In genomic region chr2:97699765-97700444, GRCh38 we compare ENCODE assay signal across 8 cellular contexts. TPM values are rescaled to one million over a fixed set of nuclear protein-coding genes. Genes with fewer than 3 reads are reported as not detected.
DNase-seq lines count a peak whose midpoint lies in the region; ATAC-seq and TF ChIP-seq lines count a peak whose summit lies in the region.

No MANE protein-coding gene starts in this region.

- H3K14ac ChIP-seq in neuronal stem cell (ENCODE audit: low read length): no peak overlapping the region

- H2AK5ac ChIP-seq in neuronal stem cell (ENCODE audit: low read depth, low read length): no peak overlapping the region

- peaks cover 23% of the 10 kb centered on the region for H3K4me1 ChIP-seq in Karpas-422 (ENCODE audit: low read length)
- H3K4me1 ChIP-seq in neuronal stem cell (ENCODE audit: control insufficient read depth in 2 of 2, insufficient read depth in 1 of 2, low read depth in 1 of 2, low read length in 2 of 2): peaks cover 2 to 4% of the 10 kb centered on the region in 2 donors

- H2BK5ac ChIP-seq in neuronal stem cell (ENCODE audit: low read length): no peak overlapping the region

- peak overlapping the region; percentile 5 for H2BK12ac ChIP-seq in neuronal stem cell (ENCODE audit: low read length)

- H3K18ac ChIP-seq in neuronal stem cell (ENCODE audit: low read length): no peak overlapping the region

- no peaks in the 10 kb centered on the region for H3K36me3 ChIP-seq in Karpas-422 (ENCODE audit: insufficient read depth, low read length)
- no peaks in the 10 kb centered on the region for H3K36me3 ChIP-seq in neuronal stem cell (replicated peaks in 1 of 2; ENCODE audit: control insufficient read depth in 2 of 2, insufficient read depth in 2 of 2, low read length in 2 of 2)

- H2AFZ ChIP-seq in Karpas-422 (ENCODE audit: low read length) (no peak overlapping the region), neuronal stem cell (ENCODE audit: low read length) (peak overlapping the region; percentile 80)

- H3K4me3 ChIP-seq in Karpas-422 (ENCODE audit: low read length) (no peak overlapping the region), fibroblast of pulmonary artery (replicated peaks; ENCODE audit: low read depth, low read length) (no peak overlapping the region), neuronal stem cell (ENCODE audit: low read length in 2 of 2) (no peak overlapping the region)

- H3K4me2 ChIP-seq in Karpas-422 (ENCODE audit: low read depth, low read length, poor library complexity, severe bottlenecking) (no peak overlapping the region), neuronal stem cell (ENCODE audit: insufficient read depth, low read length, poor library complexity, severe bottlenecking) (no peak overlapping the region)

- H4K91ac ChIP-seq in neuronal stem cell (ENCODE audit: low read depth, low read length, poor library complexity): no peak overlapping the region

- no peak overlapping the region for H2BK120ac ChIP-seq in neuronal stem cell (ENCODE audit: low read depth, low read length)

- no peaks in the 10 kb centered on the region for H4K20me1 ChIP-seq in Karpas-422 (ENCODE audit: insufficient read depth, low read depth, low read length)

- WGBS in neuronal stem cell (ENCODE audit: extremely low coverage in 2 of 2, insufficient read length in 2 of 2, insufficient replicate concordance in 1 of 2), 2 donors: no CpG with 5 or more reads among the region's 11 CpGs

- H4K8ac ChIP-seq in neuronal stem cell (ENCODE audit: low read depth, low read length): no peak overlapping the region

- H3K4ac ChIP-seq in neuronal stem cell (ENCODE audit: low read length): no peak overlapping the region

- ATAC-seq in HG03108 (IDR thresholded peaks at IDR 0.05; ENCODE audit: unreplicated experiment): no peak

- DNase-seq in GM03348 (ENCODE audit: low spot score) (peak; percentile 86), Karpas-422 (peak; percentile 84), OCI-M1 (lab: John Stamatoyannopoulos, UW) (peak; percentile 80), fibroblast of pulmonary artery (ENCODE audit: low read depth) (peak; percentile 80), neuronal stem cell (ENCODE audit: low spot score) (peak; percentile 58), OCI-M2 (lab: John Stamatoyannopoulos, UW; ENCODE audit: unreplicated experiment) (no peak)
- DNase-seq in activated T-cell treated with anti-CD3 and anti-CD28 coated beads, Interleukin-2, amount 50 U/mL, for 48 hours: peak; percentile 80 to 81

- H3K9me2 ChIP-seq in Karpas-422 (replicated peaks; ENCODE audit: insufficient read depth, low read length): no peaks in the 10 kb centered on the region

- no peaks in the 10 kb centered on the region for H3K79me2 ChIP-seq in Karpas-422 (ENCODE audit: low read length)

- no peak overlapping the region for H2BK15ac ChIP-seq in neuronal stem cell (ENCODE audit: low read length)

- H3K9ac ChIP-seq in Karpas-422 (ENCODE audit: low read length) (no peak overlapping the region), neuronal stem cell (ENCODE audit: low read depth, low read length, poor library complexity) (no peak overlapping the region)

- no peaks in the 10 kb centered on the region for H3K9me3 ChIP-seq in Karpas-422 (ENCODE audit: low read length)
- H3K9me3 ChIP-seq in neuronal stem cell (replicated peaks in 1 of 2; ENCODE audit: control insufficient read depth in 2 of 2, insufficient read depth in 1 of 2, low read depth in 1 of 2, low read length in 2 of 2): no peaks in the 10 kb centered on the region

- no peak overlapping the region for H3K27ac ChIP-seq in Karpas-422 (ENCODE audit: low read length)
- H3K27ac ChIP-seq in neuronal stem cell (replicated peaks; ENCODE audit: low read length): no peak overlapping the region

- no peaks in the 10 kb centered on the region for H3K27me3 ChIP-seq in Karpas-422 (ENCODE audit: low read length)
- H3K27me3 ChIP-seq in neuronal stem cell (ENCODE audit: control insufficient read depth in 3 of 3, insufficient read depth in 3 of 3, low read depth in 1 of 3, low read length in 3 of 3): no peaks in the 10 kb centered on the region

- H3K23ac ChIP-seq in neuronal stem cell (ENCODE audit: low read depth, low read length, poor library complexity): no peak overlapping the region

- peak; percentile 87 for TF ChIP-seq CTCF in fibroblast of pulmonary artery (IDR thresholded peaks at IDR 0.05; ENCODE audit: low read length, missing control alignments)

- H3K79me1 ChIP-seq in neuronal stem cell (ENCODE audit: low read depth, low read length): no peaks in the 10 kb centered on the region

RNA-seq across cellular contexts. Expression of gene ZAP70, which starts 13.5 kb away (rescaled TPM):
- total RNA-seq in Karpas-422 (2014; rRNA removed; shearing (Covaris generic); ENCODE audit: low replicate concordance): not detected in 2 replicates
- 0.08 TPM for polyA plus RNA-seq in neuronal stem cell (2013, experiment 1 of 2)
- 0.06 TPM for polyA plus RNA-seq in neuronal stem cell (2013, experiment 2 of 2)

RNA-seq across cellular contexts. Expression of gene C2orf92, which starts 30.4 kb away (rescaled TPM):
- 5.2 and 5.9 TPM in 2 replicates for total RNA-seq in Karpas-422 (2014; rRNA removed; shearing (Covaris generic); ENCODE audit: low replicate concordance)
- 3.1 TPM for polyA plus RNA-seq in neuronal stem cell (2013, experiment 1 of 2)
- polyA plus RNA-seq in neuronal stem cell (2013, experiment 2 of 2): 3.7 TPM

RNA-seq across cellular contexts. Expression of gene ACTR1B, which starts 36.1 kb away (rescaled TPM):
- 32.1 and 65.3 TPM in 2 replicates for total RNA-seq in Karpas-422 (2014; rRNA removed; shearing (Covaris generic); ENCODE audit: low replicate concordance)
- 58.1 TPM for polyA plus RNA-seq in neuronal stem cell (2013, experiment 1 of 2)
- polyA plus RNA-seq in neuronal stem cell (2013, experiment 2 of 2): 55.1 TPM

RNA-seq across cellular contexts. Expression of gene COX5B, which starts 54.0 kb away (rescaled TPM):
- total RNA-seq in Karpas-422 (2014; rRNA removed; shearing (Covaris generic); ENCODE audit: low replicate concordance): 374 and 606 TPM in 2 replicates
- polyA plus RNA-seq in neuronal stem cell (2013, experiment 1 of 2): 226 TPM
- polyA plus RNA-seq in neuronal stem cell (2013, experiment 2 of 2): 217 TPM
